1 cellular context compared by ENCODE assay signal in genomic region chr1:94926915-94927404, GRCh38.
TF ChIP-seq lines count a peak whose summit lies in the region.

Gene CNN3, minus strand, starts transcription at chr1:94927110. Its CDS starts 216 bp downstream, at chr1:94926894.

TF ChIP-seq in HepG2, 621 proteins besides CTCF, POLR2A, EP300 and RAD21 (continued from another document):
- TF ChIP-seq KLF15 (CRISPR knock-in tag; IDR thresholded peaks at IDR 0.05; ENCODE audit: borderline replicate concordance) (no peak; the same call in 1 of the 2 replicates), ESRRA (CRISPR knock-in tag; IDR thresholded peaks at IDR 0.05; ENCODE audit: low read depth) (peak; percentile 47; the same call in 1 of the 2 replicates), NFKB2 (CRISPR knock-in tag; IDR thresholded peaks at IDR 0.05; ENCODE audit: borderline replicate concordance) (peak; percentile 42), ZNF317 (CRISPR knock-in tag; IDR thresholded peaks at IDR 0.05) (0 out of 2 replicates have a peak, but pooled peaks have one; percentile 17), HINFP (CRISPR knock-in tag; IDR thresholded peaks at IDR 0.05; ENCODE audit: low read depth) (no peak), TMF1 (CRISPR knock-in tag; IDR thresholded peaks at IDR 0.05; ENCODE audit: low read depth) (peak; percentile 87; the same call in 1 of the 2 replicates), STAT5B (CRISPR knock-in tag; IDR thresholded peaks at IDR 0.05) (no peak), ZNF235 (CRISPR knock-in tag; IDR thresholded peaks at IDR 0.05; ENCODE audit: borderline replicate concordance) (peak; percentile 84), TBX2 (CRISPR knock-in tag; IDR thresholded peaks at IDR 0.05; ENCODE audit: borderline replicate concordance) (peak; percentile 62; the same call in 1 of the 2 replicates), ZBTB43 (CRISPR knock-in tag; conservative IDR thresholded peaks at IDR 0.05) (0 out of 2 replicates have a peak, but pooled peaks have one; percentile 20), PBX3 (CRISPR knock-in tag; IDR thresholded peaks at IDR 0.05; ENCODE audit: borderline replicate concordance) (0 out of 2 replicates have a peak, but pooled peaks have one; percentile 20)
